Comparison of ENCODE assay signal across 18 cellular contexts in the genomic region with DNA sequence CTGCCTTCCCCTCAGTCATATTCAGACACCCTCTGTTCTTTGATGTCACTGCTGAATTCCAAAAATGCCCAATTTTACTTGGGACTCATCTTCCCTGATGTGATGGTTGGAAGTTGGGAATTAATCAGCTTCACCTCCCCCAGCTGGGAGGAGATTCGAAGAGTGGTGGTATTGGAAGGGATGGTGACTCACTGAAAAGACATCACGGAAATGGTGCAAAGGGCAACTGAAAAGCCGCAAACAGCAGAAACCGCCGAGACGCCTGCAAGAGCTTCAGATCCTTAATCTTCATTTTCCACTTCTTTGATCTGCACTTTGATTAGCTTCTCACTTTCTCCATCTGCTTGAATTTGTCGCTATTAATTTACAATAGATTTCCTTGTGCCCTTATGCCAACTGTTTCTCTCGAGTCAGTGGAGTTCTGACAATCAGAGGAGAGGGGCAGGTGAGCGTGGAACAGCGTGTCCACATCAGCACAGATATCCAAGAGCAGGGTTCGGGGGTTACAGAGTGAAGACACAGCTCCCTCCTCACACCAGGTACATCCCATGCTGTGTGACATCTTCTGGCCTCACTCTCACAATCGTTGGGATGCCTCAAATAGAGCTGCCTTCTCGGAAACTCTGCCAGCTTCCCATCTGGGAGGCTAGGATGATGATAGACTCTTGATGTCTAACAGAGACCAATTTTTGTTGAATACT.
DNase-seq lines count a peak whose midpoint lies in the region; ATAC-seq, FAIRE-seq and TF ChIP-seq lines count a peak whose summit lies in the region.
"Had no signal": no experiment of that assay in that cellular context is flagged by ENCODE, and none has a peak within 500 bp of the region (broad histone marks: within the 10 kb centered on the region; RNA-seq: fewer than 3 reads in every experiment).

No MANE protein-coding gene starts in this region.

- no peaks in the 10 kb centered on the region for H3K36me3 Mint-ChIP-seq in activated naive CD4-positive, alpha-beta T cell treated with anti-CD3 and anti-CD28 coated beads, Interleukin-2, amount 10 ng/mL, durations not matched to agents 7 days and 5 days

- TF ChIP-seq POLR2A in K562 (conservative IDR thresholded peaks at IDR 0.05): no peak

- H3K4me2 ChIP-seq in K562 (ENCODE audit: insufficient read depth, low read length) (no peak overlapping the region), OCI-LY7 (ENCODE audit: low read length) (no peak overlapping the region)
- H3K4me2 ChIP-seq: GM23338 had no signal

- no peaks in the 10 kb centered on the region for H3K27me3 ChIP-seq in K562 (ENCODE audit: control insufficient read depth in 2 of 2, insufficient read depth in 2 of 2, low read length in 2 of 2)

- H3K27me3 Mint-ChIP-seq in activated naive CD4-positive, alpha-beta T cell treated with anti-CD3 and anti-CD28 coated beads, Interleukin-2, amount 10 ng/mL, durations not matched to agents 7 days and 5 days: no peaks in the 10 kb centered on the region

- H3K27ac Mint-ChIP-seq in activated naive CD4-positive, alpha-beta T cell treated with anti-CD3 and anti-CD28 coated beads, Interleukin-2, amount 10 ng/mL, durations not matched to agents 7 days and 5 days: no peak overlapping the region
- H3K27ac Mint-ChIP-seq: GM23338 had no signal

- POLR2A ChIA-PET in K562 (lab: Yijun Ruan, JAX): interaction anchor here (0.8 kb wide), 1 partner anchor 11 kb away, joined by 4 read pairs; no protein-coding TSS in a partner anchor
- POLR2A ChIA-PET in OCI-LY7 (lab: Charles Lee): no interaction called here

- CTCF ChIA-PET in K562 (lab: Yijun Ruan, JAX; ENCODE audit: low intra/inter-chr PET ratio) (no interaction called here), OCI-LY7 (lab: Charles Lee; ENCODE audit: unreplicated experiment) (no interaction called here)
- CTCF ChIA-PET in activated naive CD4-positive, alpha-beta T cell treated with anti-CD3 and anti-CD28 coated beads, Interleukin-2, amount 10 ng/mL, durations not matched to agents 7 days and 5 days (lab: Charles Lee): no interaction called here

- ATAC-seq in K562: no peak
- ATAC-seq in GM18519 (IDR thresholded peaks at IDR 0.05; ENCODE audit: low FRiP score, unreplicated experiment): no peak
- no peak for ATAC-seq in HG03439 (IDR thresholded peaks at IDR 0.05; ENCODE audit: unreplicated experiment)
- ATAC-seq: GM23338, left colon, Right ventricle myocardium inferior had no signal

- TF ChIP-seq CTCF in K562 (IDR thresholded peaks at IDR 0.05 in 2 of 3, conservative IDR thresholded peaks at IDR 0.05 in 1 of 3; ENCODE audit: insufficient read depth in 2 of 3, low read depth in 1 of 3, low read length in 3 of 3): no peak
- no peak for TF ChIP-seq CTCF in OCI-LY7 (conservative IDR thresholded peaks at IDR 0.05; ENCODE audit: low read length)

- FAIRE-seq in K562 (lab: Jason Lieb, UNC): no peak
- FAIRE-seq: endometrium, GM12891, GM19239, TTC549 had no signal

- H3K9me2 ChIP-seq in OCI-LY7 (ENCODE audit: insufficient read depth, low read length): no peaks in the 10 kb centered on the region

- H3K27ac ChIP-seq in K562 (ENCODE audit: extremely low read depth, low read depth, low read length) (no peak overlapping the region), OCI-LY7 (ENCODE audit: low read depth, low read length, poor library complexity, severe bottlenecking) (no peak overlapping the region)
- H3K27ac ChIP-seq: prostate gland had no signal

- H3K9me3 ChIP-seq in K562 (replicated peaks; ENCODE audit: control insufficient read depth, insufficient read depth, low read depth, low read length): no peaks in the 10 kb centered on the region; the same call in 1 of the 2 replicates
- H3K9me3 ChIP-seq in OCI-LY7 (ENCODE audit: low read length): no peaks in the 10 kb centered on the region
- H3K9me3 ChIP-seq: prostate gland had no signal

- peaks cover 8% of the 10 kb centered on the region for H3K36me3 ChIP-seq in K562 (ENCODE audit: control insufficient read depth, insufficient read depth, low read length)
- H3K36me3 ChIP-seq in OCI-LY7 (ENCODE audit: insufficient read depth, low read length): no peaks in the 10 kb centered on the region
- H3K36me3 ChIP-seq: prostate gland had no signal

- WGBS in K562 (ENCODE audit: insufficient coverage, low coverage, missing lambda C conversion rate): 23% methylated on average over 10 of the region's 13 CpGs

- DNase-seq in stimulated activated CD4-positive, alpha-beta T cell treated with anti-CD3 and anti-CD28 coated beads, Interleukin-1b, Interleukin-23, amount 100 ng/mL, for 48 hours: peak; percentile 6
- DNase-seq in stimulated activated CD4-positive, alpha-beta T cell treated with anti-CD3 and anti-CD28 coated beads, Interleukin-4, amount 100 ng/mL, for 24 hours: no peak
- peak; percentile 94 for DNase-seq in NOMO-1 treated with DMSO at 0.1 percent for 48 hours (lab: John Stamatoyannopoulos, UW; ENCODE audit: unreplicated experiment)
- DNase-seq in K562 (ENCODE audit: extremely low read depth in 1 of 4, low spot score in 3 of 4): no peak
- no peak for DNase-seq in OCI-LY7 (ENCODE audit: low spot score)
- DNase-seq in activated naive CD4-positive, alpha-beta T cell treated with anti-CD3 and anti-CD28 coated beads, Interleukin-2, amount 10 ng/mL, durations not matched to agents 7 days and 5 days: no peak
- DNase-seq: left colon; NCI-H510A treated with DMSO at 0.1 percent for 48 hours; stimulated activated naive CD4-positive, alpha-beta T cell treated with Interleukin-2 at 50 U/mL for 16 hours had no signal

- H3K4me1 Mint-ChIP-seq in activated naive CD4-positive, alpha-beta T cell treated with anti-CD3 and anti-CD28 coated beads, Interleukin-2, amount 10 ng/mL, durations not matched to agents 7 days and 5 days: no peaks in the 10 kb centered on the region
- H3K4me1 Mint-ChIP-seq: GM23338 had no signal

- TF ChIP-seq RAD21 in K562 (CRISPR knock-in tag; conservative IDR thresholded peaks at IDR 0.05 in 1 of 2, IDR thresholded peaks at IDR 0.05 in 1 of 2): no peak

- no peak overlapping the region for H2AFZ ChIP-seq in K562 (ENCODE audit: low read depth, low read length)
- H2AFZ ChIP-seq in OCI-LY7 (ENCODE audit: low read length): no peak overlapping the region
- H2AFZ ChIP-seq: GM23338 had no signal

- 0 out of 2 replicates have a peak, but pooled peaks have one; percentile 14 for TF ChIP-seq EP300 in K562 (IDR thresholded peaks at IDR 0.05; ENCODE audit: low read length)

- peaks cover 2% of the 10 kb centered on the region for H3K9me1 ChIP-seq in K562 (ENCODE audit: control insufficient read depth, insufficient read depth, low read length)

- in situ Hi-C loops in K562 (cut with MboI): no loop called here

- intact Hi-C loops in K562 (cut with micrococcal nuclease) (no loop called here), OCI-LY7 (cut with micrococcal nuclease; ENCODE audit: unreplicated experiment) (no loop called here)

- H3K79me2 ChIP-seq in K562 (ENCODE audit: control insufficient read depth, insufficient read depth, low read length) (peaks cover 31% of the 10 kb centered on the region), OCI-LY7 (ENCODE audit: insufficient read depth, low read depth, low read length) (no peaks in the 10 kb centered on the region)

- H3K4me3 Mint-ChIP-seq in activated naive CD4-positive, alpha-beta T cell treated with anti-CD3 and anti-CD28 coated beads, Interleukin-2, amount 10 ng/mL, durations not matched to agents 7 days and 5 days: no peak overlapping the region
- H3K4me3 Mint-ChIP-seq: GM23338 had no signal

- peaks cover 5% of the 10 kb centered on the region for H3K9me3 Mint-ChIP-seq in activated naive CD4-positive, alpha-beta T cell treated with anti-CD3 and anti-CD28 coated beads, Interleukin-2, amount 10 ng/mL, durations not matched to agents 7 days and 5 days
- H3K9me3 Mint-ChIP-seq: GM23338 had no signal

- H3K9ac ChIP-seq in K562 (ENCODE audit: insufficient read depth in 1 of 2, low read depth in 2 of 2, low read length in 2 of 2): no peak overlapping the region

- H4K20me1 ChIP-seq in K562 (replicated peaks; ENCODE audit: control insufficient read depth, insufficient read depth, low read length) (peaks cover 16% of the 10 kb centered on the region), OCI-LY7 (ENCODE audit: insufficient read depth, low read length) (no peaks in the 10 kb centered on the region)

- no TSS peak for BruUV-seq in K562 (replicated peaks; lab: Mats Ljungman, UMichigan)
- BruUV-seq in OCI-LY7 (replicated peaks; lab: Mats Ljungman, UMichigan): no TSS peak

- H3K4me1 ChIP-seq in K562 (replicated peaks in 1 of 2; ENCODE audit: control insufficient read depth in 2 of 2, insufficient read depth in 2 of 2, low read length in 2 of 2): no peaks in the 10 kb centered on the region; a peak in 3 of 5 replicates
- H3K4me1 ChIP-seq in OCI-LY7 (ENCODE audit: insufficient read depth, low read length, poor library complexity, severe bottlenecking): peaks cover 9% of the 10 kb centered on the region
- H3K4me1 ChIP-seq: prostate gland had no signal

- H3K4me3 ChIP-seq in K562 (no peak overlapping the region), OCI-LY7 (ENCODE audit: low read depth, low read length, poor library complexity, severe bottlenecking) (no peak overlapping the region)
- H3K4me3 ChIP-seq: GM23338, prostate gland had no signal

TF ChIP-seq in K562, 482 proteins besides CTCF, POLR2A, EP300 and RAD21 (continues in another document):
- TF ChIP-seq HDAC1 (IDR thresholded peaks at IDR 0.05) (no peak), ZNF134 (CRISPR knock-in tag; conservative IDR thresholded peaks at IDR 0.05) (no peak), ARID1B (IDR thresholded peaks at IDR 0.05) (peak; percentile 20; the same call in 1 of the 2 replicates), TEAD4 (IDR thresholded peaks at IDR 0.05; ENCODE audit: low read length) (peak; percentile 14; the same call in 1 of the 2 replicates), TEAD4 (CRISPR knock-in tag; IDR thresholded peaks at IDR 0.05; ENCODE audit: borderline replicate concordance) (no peak), DPF2 (IDR thresholded peaks at IDR 0.05) (0 out of 2 replicates have a peak, but pooled peaks have one; percentile 14), MTA1 (IDR thresholded peaks at IDR 0.05; ENCODE audit: borderline replicate concordance) (no peak), SETDB1 (IDR thresholded peaks at IDR 0.05; ENCODE audit: low read length) (no peak), SMARCA4 (IDR thresholded peaks at IDR 0.05) (0 out of 2 replicates have a peak, but pooled peaks have one; percentile 15)
- TF ChIP-seq, protein P1, sequence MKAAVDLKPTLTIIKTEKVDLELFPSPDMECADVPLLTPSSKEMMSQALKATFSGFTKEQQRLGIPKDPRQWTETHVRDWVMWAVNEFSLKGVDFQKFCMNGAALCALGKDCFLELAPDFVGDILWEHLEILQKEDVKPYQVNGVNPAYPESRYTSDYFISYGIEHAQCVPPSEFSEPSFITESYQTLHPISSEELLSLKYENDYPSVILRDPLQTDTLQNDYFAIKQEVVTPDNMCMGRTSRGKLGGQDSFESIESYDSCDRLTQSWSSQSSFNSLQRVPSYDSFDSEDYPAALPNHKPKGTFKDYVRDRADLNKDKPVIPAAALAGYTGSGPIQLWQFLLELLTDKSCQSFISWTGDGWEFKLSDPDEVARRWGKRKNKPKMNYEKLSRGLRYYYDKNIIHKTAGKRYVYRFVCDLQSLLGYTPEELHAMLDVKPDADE (conservative IDR thresholded peaks at IDR 0.05; ENCODE audit: control insufficient read depth, low read depth, low read length): no peak

Comparison
In these comparisons a context has a peak if more than half of its experiments do, and no peak if none do; other contexts are left out.
1. DNase-seq: peak in stimulated activated CD4-positive, alpha-beta T cell treated with anti-CD3 and anti-CD28 coated beads, Interleukin-1b, Interleukin-23, amount 100 ng/mL, for 48 hours (single experiment) and NOMO-1 treated with DMSO at 0.1 percent for 48 hours (single experiment); none in stimulated activated CD4-positive, alpha-beta T cell treated with anti-CD3 and anti-CD28 coated beads, Interleukin-4, amount 100 ng/mL, for 24 hours (single experiment), K562 (0 of 4), OCI-LY7 (single experiment) and activated naive CD4-positive, alpha-beta T cell treated with anti-CD3 and anti-CD28 coated beads, Interleukin-2, amount 10 ng/mL, durations not matched to agents 7 days and 5 days (single experiment).